Comparison of ENCODE assay signal across 1 cellular context in genomic region chr1:10189659-10190058, GRCh38.
TF ChIP-seq lines count a peak whose summit lies in the region.

No MANE protein-coding gene starts in this region.

TF ChIP-seq in GM12878, 131 proteins besides CTCF, POLR2A, EP300 and RAD21:
- TF ChIP-seq BACH1 (IDR thresholded peaks at IDR 0.05; ENCODE audit: borderline replicate concordance): no peak
- TF ChIP-seq SPI1 (IDR thresholded peaks at IDR 0.05; ENCODE audit: borderline replicate concordance, insufficient read depth, low read depth, low read length): peak; percentile 39; the same call in 1 of the 2 replicates
